20 cellular contexts compared by ENCODE assay signal in genomic region chr7:97401398-97401797, GRCh38.
DNase-seq lines count a peak whose midpoint lies in the region; TF ChIP-seq lines count a peak whose summit lies in the region.
"Had no signal": no experiment of that assay in that cellular context is flagged by ENCODE, and none has a peak within 500 bp of the region (broad histone marks: within the 10 kb centered on the region; RNA-seq: fewer than 3 reads in every experiment).

No MANE protein-coding gene starts in this region.

- peaks cover 0 to 4% of the 10 kb centered on the region in 2 donors for H3K27me3 ChIP-seq in breast epithelium
- no peaks in the 10 kb centered on the region for H3K27me3 ChIP-seq in SJSA1 (replicated peaks)

- H3K27me3 Mint-ChIP-seq in MCF 10A (ENCODE audit: insufficient read depth, unreplicated experiment): peaks cover 54% of the 10 kb centered on the region

- H3K4me3 Mint-ChIP-seq in MCF 10A (ENCODE audit: unreplicated experiment): no peak overlapping the region
- H3K4me3 Mint-ChIP-seq: GM23338 had no signal

- CTCF ChIA-PET in MCF 10A (lab: Yijun Ruan, JAX): interaction anchor here (0.6 kb wide), 2 partner anchors 155 to 417 kb away, joined by 3 read pairs; no protein-coding TSS in a partner anchor

- H3K27ac Mint-ChIP-seq in MCF 10A (ENCODE audit: low read depth, unreplicated experiment): no peak overlapping the region
- H3K27ac Mint-ChIP-seq: GM23338 had no signal

- BruUV-seq in MCF 10A (replicated peaks; lab: Mats Ljungman, UMichigan): no TSS peak

- H3K9me3 Mint-ChIP-seq in MCF 10A (ENCODE audit: unreplicated experiment): no peaks in the 10 kb centered on the region
- H3K9me3 Mint-ChIP-seq: GM23338 had no signal

- H3K4me3 ChIP-seq in breast epithelium: no peak overlapping the region
- no peak overlapping the region for H3K4me3 ChIP-seq in SJSA1
- H3K4me3 ChIP-seq in fibroblast of pulmonary artery (replicated peaks; ENCODE audit: low read depth, low read length): no peak overlapping the region
- H3K4me3 ChIP-seq: GM23338, SK-N-MC had no signal

- H3K27ac ChIP-seq in breast epithelium: no peak overlapping the region
- peak overlapping the region; percentile 96 for H3K27ac ChIP-seq in SJSA1
- H3K27ac ChIP-seq: C4-2B, SK-N-MC had no signal

- H3K9me3 ChIP-seq in breast epithelium (no peaks in the 10 kb centered on the region), SJSA1 (replicated peaks) (no peaks in the 10 kb centered on the region)

- intact Hi-C loops in MCF 10A (cut with micrococcal nuclease): no loop called here
- intact Hi-C loops in breast epithelium (cut with DNase I; ENCODE audit: low total_unique reads): no loop called here

- H3K36me3 Mint-ChIP-seq in MCF 10A (ENCODE audit: insufficient read depth, unreplicated experiment): no peaks in the 10 kb centered on the region

- no peak for TF ChIP-seq POLR2A in breast epithelium (IDR thresholded peaks at IDR 0.05)

- H3K4me1 ChIP-seq in breast epithelium (no peaks in the 10 kb centered on the region), SJSA1 (replicated peaks) (peaks cover 21% of the 10 kb centered on the region)

- no peaks in the 10 kb centered on the region for H3K4me1 Mint-ChIP-seq in MCF 10A (ENCODE audit: insufficient read depth, unreplicated experiment)

- H3K36me3 ChIP-seq in breast epithelium (no peaks in the 10 kb centered on the region), SJSA1 (no peaks in the 10 kb centered on the region)

- POLR2A ChIA-PET in MCF 10A (lab: Yijun Ruan, JAX): interaction anchor here (0.6 kb wide), 2 partner anchors 20 to 1464 kb away, joined by 3 read pairs; no protein-coding TSS in a partner anchor

- TF ChIP-seq CTCF in MCF 10A (IDR thresholded peaks at IDR 0.05; ENCODE audit: unreplicated experiment) (no peak), breast epithelium (IDR thresholded peaks at IDR 0.05) (no peak), fibroblast of pulmonary artery (IDR thresholded peaks at IDR 0.05; ENCODE audit: low read length, missing control alignments) (no peak)

- peak; percentile 29 for DNase-seq in MCF 10A (ENCODE audit: unreplicated experiment)
- no peak for DNase-seq in breast epithelium (ENCODE audit: low spot score in 2 of 2)
- DNase-seq in SJSA1 (ENCODE audit: low read depth in 1 of 2, low spot score in 2 of 2): peak in 1 of 2 experiments; percentile 43
- peak; percentile 52 for DNase-seq in fibroblast of pulmonary artery (ENCODE audit: low read depth)
- no peak for DNase-seq in activated effector memory CD4-positive, alpha-beta T cell treated with anti-CD3 and anti-CD28 coated beads, Interleukin-2, amount 50 U/mL, for 16 hours
- DNase-seq in cortex of kidney (lab: John Stamatoyannopoulos, UW): no peak
- no peak for DNase-seq in central memory CD4-positive, alpha-beta T cell
- DNase-seq: DMS79, IMR-90, Karpas-422, NCI-H1417 treated with DMSO at 0.1 percent for 48 hours, NCI-H187, NCI-H226, NCI-H524 treated with DMSO at 0.1 percent for 48 hours, NCI-H82, PC-3, SHP77 had no signal

Comparison
In these comparisons a context has a peak if more than half of its experiments do, and no peak if none do; other contexts are left out.
1. DNase-seq: peak in MCF 10A (single experiment) and fibroblast of pulmonary artery (single experiment); none in breast epithelium (0 of 2), activated effector memory CD4-positive, alpha-beta T cell treated with anti-CD3 and anti-CD28 coated beads, Interleukin-2, amount 50 U/mL, for 16 hours (single experiment), cortex of kidney (single experiment) and central memory CD4-positive, alpha-beta T cell (single experiment).